Comparison of ENCODE assay signal across 13 cellular contexts in the genomic region with DNA sequence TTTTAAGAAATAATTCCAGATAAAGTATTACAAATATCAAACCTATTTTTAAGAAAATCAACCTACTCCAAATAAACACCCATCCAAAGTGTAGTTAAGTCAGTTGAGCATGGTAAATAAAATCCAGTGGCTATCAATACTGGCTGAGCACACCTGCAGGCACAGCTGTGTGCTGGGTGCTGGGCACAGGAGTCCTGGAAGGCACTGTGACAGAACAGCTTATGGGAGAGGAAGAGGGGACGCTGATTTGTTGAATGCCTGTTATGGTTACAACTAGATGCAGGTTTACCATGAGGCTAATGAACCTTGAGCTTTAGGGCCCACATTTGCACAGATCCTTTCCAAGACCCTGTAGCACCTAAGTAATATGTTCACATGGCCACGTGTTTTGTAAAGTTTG.
"Had no signal": no experiment of that assay in that cellular context is flagged by ENCODE, and none has a peak within 500 bp of the region (broad histone marks: within the 10 kb centered on the region; RNA-seq: fewer than 3 reads in every experiment).

No MANE protein-coding gene starts in this region.

- ATAC-seq: heart right ventricle; right cardiac atrium; stimulated activated effector memory CD8-positive, alpha-beta T cell treated with anti-CD3 and anti-CD28 coated beads, Interleukin-12 subunit alpha, Interleukin-12 subunit beta, amount 100 ng/mL, for 72 hours had no signal

- H3K27ac ChIP-seq: coronary artery, transverse colon had no signal

- H3K9me3 ChIP-seq: heart right ventricle, transverse colon had no signal

- H3K4me3 Mint-ChIP-seq: activated B cell treated with CpG ODN at 0.5 μM for 24 hours; activated CD4-positive, alpha-beta T cell treated with anti-CD3 and anti-CD28 coated beads, Interleukin-2, amount 10 ng/mL, durations not matched to agents 24 days and 14 days; stimulated activated effector memory CD8-positive, alpha-beta T cell treated with anti-CD3 and anti-CD28 coated beads, Interleukin-12 subunit alpha, Interleukin-12 subunit beta, amount 100 ng/mL, for 72 hours had no signal

- H3K36me3 ChIP-seq: heart right ventricle, transverse colon had no signal

- DNase-seq: activated B cell treated with CpG ODN at 0.5 μM for 24 hours; activated CD4-positive, alpha-beta T cell treated with anti-CD3 and anti-CD28 coated beads, Interleukin-2, amount 10 ng/mL, durations not matched to agents 24 days and 14 days; activated CD8-positive, alpha-beta memory T cell treated with anti-CD3 and anti-CD28 coated beads for 24 hours; activated naive CD4-positive, alpha-beta T cell treated with Interleukin-2 at 50 U/mL for 16 hours; effector CD4-positive, alpha-beta T cell; heart right ventricle; naive B cell; nucleus accumbens; right cardiac atrium; transverse colon had no signal

- H3K27ac Mint-ChIP-seq: activated B cell treated with CpG ODN at 0.5 μM for 24 hours; activated CD4-positive, alpha-beta T cell treated with anti-CD3 and anti-CD28 coated beads, Interleukin-2, amount 10 ng/mL, durations not matched to agents 24 days and 14 days; progenitor cell of endocrine pancreas; stimulated activated effector memory CD8-positive, alpha-beta T cell treated with anti-CD3 and anti-CD28 coated beads, Interleukin-12 subunit alpha, Interleukin-12 subunit beta, amount 100 ng/mL, for 72 hours had no signal

- H3K4me3 ChIP-seq: coronary artery, transverse colon had no signal

- H3K27me3 ChIP-seq: transverse colon had no signal

- H3K9me3 Mint-ChIP-seq: activated B cell treated with CpG ODN at 0.5 μM for 24 hours; activated CD4-positive, alpha-beta T cell treated with anti-CD3 and anti-CD28 coated beads, Interleukin-2, amount 10 ng/mL, durations not matched to agents 24 days and 14 days; naive B cell; stimulated activated effector memory CD8-positive, alpha-beta T cell treated with anti-CD3 and anti-CD28 coated beads, Interleukin-12 subunit alpha, Interleukin-12 subunit beta, amount 100 ng/mL, for 72 hours had no signal
